ENCODE assay signal across 18 cellular contexts in genomic region chr12:40157307-40157706, GRCh38.
"Had no signal": no experiment of that assay in that cellular context is flagged by ENCODE, and none has a peak within 500 bp of the region (broad histone marks: within the 10 kb centered on the region; RNA-seq: fewer than 3 reads in every experiment).

No MANE protein-coding gene starts in this region.

- ATAC-seq: activated CD8-positive, alpha-beta memory T cell treated with anti-CD3 and anti-CD28 coated beads, Interleukin-2, amount 10 ng/mL, durations not matched to agents 7 days and 5 days; activated naive CD8-positive, alpha-beta T cell treated with anti-CD3 and anti-CD28 coated beads, Interleukin-2, amount 50 U/mL, for 24 hours; esophagus mucosa; left colon; naive thymus-derived CD4-positive, alpha-beta T cell had no signal

- H3K27ac Mint-ChIP-seq: activated CD8-positive, alpha-beta memory T cell treated with anti-CD3 and anti-CD28 coated beads, Interleukin-2, amount 10 ng/mL, durations not matched to agents 7 days and 5 days; activated naive CD4-positive, alpha-beta T cell treated with anti-CD3 and anti-CD28 coated beads for 36 hours; activated naive CD8-positive, alpha-beta T cell treated with anti-CD3 and anti-CD28 coated beads, Interleukin-2, amount 50 U/mL, for 24 hours; activated T-helper 2 cell treated with anti-CD3 and anti-CD28 coated beads, Interferon-gamma antibody, Interleukin-2, Interleukin-4, amounts not matched to agents 10 μg/mL and 5 μg/mL and 100 μg/mL, durations not matched to agents 14 hours and 24 hours and 36 hours; naive thymus-derived CD4-positive, alpha-beta T cell; T-helper 2 cell treated with Interferon-gamma antibody and Interleukin-4, amounts not matched to agents 5 μg/mL and 100 μg/mL, for 36 hours had no signal

- H3K4me1 ChIP-seq: ascending aorta, transverse colon had no signal

- H3K27ac ChIP-seq: ascending aorta, transverse colon had no signal

- H3K4me3 ChIP-seq: ascending aorta, dorsolateral prefrontal cortex, transverse colon had no signal

- H3K9me3 ChIP-seq: ascending aorta, transverse colon had no signal

- H3K4me3 Mint-ChIP-seq: activated CD8-positive, alpha-beta memory T cell treated with anti-CD3 and anti-CD28 coated beads, Interleukin-2, amount 10 ng/mL, durations not matched to agents 7 days and 5 days; activated naive CD4-positive, alpha-beta T cell treated with anti-CD3 and anti-CD28 coated beads for 36 hours; activated naive CD8-positive, alpha-beta T cell treated with anti-CD3 and anti-CD28 coated beads, Interleukin-2, amount 50 U/mL, for 24 hours; naive thymus-derived CD4-positive, alpha-beta T cell; T-helper 2 cell treated with Interferon-gamma antibody and Interleukin-4, amounts not matched to agents 5 μg/mL and 100 μg/mL, for 36 hours had no signal

- DNase-seq: activated CD4-positive, alpha-beta T cell treated with anti-CD3 and anti-CD28 coated beads, Interleukin-2, amount 50 U/mL, for 4 hours; activated CD4-positive, CD25-positive, alpha-beta regulatory T cell treated with anti-CD3 and anti-CD28 coated beads, Interleukin-2, amount 50 U/mL, for 72 hours; activated CD8-positive, alpha-beta memory T cell treated with anti-CD3 and anti-CD28 coated beads, Interleukin-2, amount 10 ng/mL, durations not matched to agents 7 days and 5 days; activated naive CD4-positive, alpha-beta T cell treated with anti-CD3 and anti-CD28 coated beads for 36 hours; activated naive CD8-positive, alpha-beta T cell treated with anti-CD3 and anti-CD28 coated beads, Interleukin-2, amount 50 U/mL, for 24 hours; activated T-cell treated with anti-CD3 and anti-CD28 coated beads, Interleukin-2, amount 50 U/mL, for 1 hour; dorsolateral prefrontal cortex; left colon; naive thymus-derived CD4-positive, alpha-beta T cell; stimulated activated CD4-positive, alpha-beta T cell treated with anti-CD3 and anti-CD28 coated beads, Interleukin-4, amount 100 ng/mL, for 1 hour; stimulated activated naive CD4-positive, alpha-beta T cell treated with Interleukin-2 at 50 U/mL for 16 hours; substantia nigra; SW 1271; transverse colon had no signal

- H3K36me3 ChIP-seq: ascending aorta, transverse colon had no signal

- H3K27me3 ChIP-seq: ascending aorta, dorsolateral prefrontal cortex, transverse colon had no signal

- H3K36me3 Mint-ChIP-seq: naive thymus-derived CD4-positive, alpha-beta T cell had no signal
